16 cellular contexts compared by ENCODE assay signal in genomic region chr7:119228482-119228881, GRCh38.
"Had no signal": no experiment of that assay in that cellular context is flagged by ENCODE, and none has a peak within 500 bp of the region (broad histone marks: within the 10 kb centered on the region; RNA-seq: fewer than 3 reads in every experiment).

No MANE protein-coding gene starts in this region.

- H3K27ac ChIP-seq: body of pancreas, tibial artery had no signal

- H3K27me3 ChIP-seq: body of pancreas, tibial artery had no signal

- DNase-seq: activated CD4-positive, alpha-beta T cell treated with anti-CD3 and anti-CD28 coated beads, Interleukin-2, amount 10 ng/mL, durations not matched to agents 24 days and 14 days; activated CD4-positive, CD25-positive, alpha-beta regulatory T cell; activated CD8-positive, alpha-beta T cell treated with anti-CD3 and anti-CD28 coated beads, Interleukin-2, amount 10 ng/mL, durations not matched to agents 7 days and 5 days; activated naive CD4-positive, alpha-beta T cell treated with Interleukin-2 at 50 U/mL for 16 hours; activated naive CD8-positive, alpha-beta T cell treated with anti-CD3 and anti-CD28 coated beads, Interleukin-2, amount 10 ng/mL, durations not matched to agents 7 days and 5 days; activated T-cell treated with anti-CD3 and anti-CD28 coated beads, Interleukin-2, amount 50 U/mL, for 24 hours; body of pancreas; caudate nucleus; effector memory CD8-positive, alpha-beta T cell; foreskin fibroblast; kidney; midbrain; stimulated activated naive CD8-positive, alpha-beta T cell treated with anti-CD3 and anti-CD28 coated beads, Interleukin-15, Interleukin-2, amounts not matched to agents 100 U/mL and 50 U/mL, for 24 hours; substantia nigra; tibial artery had no signal

- ATAC-seq: activated CD8-positive, alpha-beta T cell treated with anti-CD3 and anti-CD28 coated beads, Interleukin-2, amount 10 ng/mL, durations not matched to agents 7 days and 5 days; body of pancreas; effector memory CD8-positive, alpha-beta T cell; left lobe of liver; stimulated activated naive CD8-positive, alpha-beta T cell treated with anti-CD3 and anti-CD28 coated beads, Interleukin-15, Interleukin-2, amounts not matched to agents 100 U/mL and 50 U/mL, for 24 hours had no signal

- H3K4me1 ChIP-seq: body of pancreas, tibial artery had no signal
